In the genomic region with DNA sequence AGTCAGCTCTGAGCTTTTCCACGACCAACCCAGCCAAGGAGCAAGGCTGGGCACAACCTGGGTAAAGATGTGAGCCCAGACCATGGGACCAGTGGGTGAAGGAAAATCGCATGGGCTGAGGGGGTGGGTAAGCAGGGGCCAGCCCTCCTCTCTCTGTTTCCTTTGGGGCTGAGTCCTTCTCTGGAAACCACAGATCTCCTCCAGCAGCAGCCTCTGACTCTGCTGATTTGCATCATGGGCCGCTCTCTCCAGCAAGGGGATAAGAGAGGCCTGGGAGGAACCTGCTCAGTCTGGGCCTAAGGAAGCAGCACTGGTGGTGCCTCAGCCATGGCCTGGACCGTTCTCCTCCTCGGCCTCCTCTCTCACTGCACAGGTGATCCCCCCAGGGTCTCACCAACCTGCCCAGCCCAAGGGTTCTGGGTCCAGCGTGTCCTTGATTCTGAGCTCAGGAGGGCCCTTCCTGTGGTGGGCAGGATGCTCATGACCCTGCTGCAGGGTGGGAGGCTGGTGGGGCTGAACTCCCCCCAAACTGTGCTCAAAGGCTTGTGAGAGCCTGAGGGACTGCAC, we compare ENCODE assay signal across 35 cellular contexts.
DNase-seq lines count a peak whose midpoint lies in the region; ATAC-seq and TF ChIP-seq lines count a peak whose summit lies in the region.
"Had no signal": no experiment of that assay in that cellular context is flagged by ENCODE, and none has a peak within 500 bp of the region (broad histone marks: within the 10 kb centered on the region; RNA-seq: fewer than 3 reads in every experiment).

No MANE protein-coding gene starts in this region.

- H3K4me3 Mint-ChIP-seq in nephron progenitor cell: no peak overlapping the region
- H3K4me3 Mint-ChIP-seq: activated naive CD8-positive, alpha-beta T cell treated with anti-CD3 and anti-CD28 coated beads for 36 hours; CD4-positive, CD25-positive, alpha-beta regulatory T cell; HFFc6; naive thymus-derived CD4-positive, alpha-beta T cell had no signal

- no peak overlapping the region for H3K4me2 ChIP-seq in neuronal stem cell (ENCODE audit: insufficient read depth, low read length, poor library complexity, severe bottlenecking)
- H3K4me2 ChIP-seq: hepatocyte, smooth muscle cell had no signal

- DNase-seq in activated CD8-positive, alpha-beta memory T cell treated with anti-CD3 and anti-CD28 coated beads, Interleukin-2, amount 50 U/mL, for 48 hours: peak; percentile 37
- DNase-seq in neuronal stem cell (ENCODE audit: low spot score): no peak
- no peak for DNase-seq in NCI-H128 (lab: John Stamatoyannopoulos, UW; ENCODE audit: unreplicated experiment)
- no peak for DNase-seq in ecto neural progenitor cell (ENCODE audit: low spot score)
- DNase-seq in nephron progenitor cell: no peak
- no peak for DNase-seq in NCI-H2196 treated with DMSO at 0.1 percent for 48 hours (lab: John Stamatoyannopoulos, UW; ENCODE audit: unreplicated experiment)
- DNase-seq: activated CD4-positive, alpha-beta T cell treated with anti-CD3 and anti-CD28 coated beads, Interleukin-2, amount 50 U/mL, for 48 hours; activated naive CD8-positive, alpha-beta T cell treated with anti-CD3 and anti-CD28 coated beads for 36 hours; CD4-positive, CD25-positive, alpha-beta regulatory T cell; cortex of kidney; DND-41; esophagus squamous epithelium; foreskin melanocyte; GOT3; HFFc6; left cardiac atrium; mesendoderm; naive thymus-derived CD4-positive, alpha-beta T cell; NCI-H1048; NCI-H187 treated with DMSO at 0.1 percent for 48 hours; NCI-H524 treated with DMSO at 0.1 percent for 48 hours; NK-92 treated with Interleukin-12 subunit alpha and Interleukin-12 subunit beta, amount 100 ng/mL, for 24 hours; ovary; retina; SJCRH30; stimulated activated CD4-positive, alpha-beta T cell treated with anti-CD3 and anti-CD28 coated beads, Interleukin-1b, Interleukin-23, amount 100 ng/mL, for 48 hours; stimulated activated CD8-positive, alpha-beta memory T cell treated with anti-CD3 and anti-CD28 coated beads, Interleukin-4, amount 100 ng/mL, for 48 hours had no signal

- no peaks in the 10 kb centered on the region for H3K79me1 ChIP-seq in neuronal stem cell (ENCODE audit: low read depth, low read length)

- peaks cover 0 to 2% (median 0%) of the 10 kb centered on the region in 3 experiments for H3K27me3 ChIP-seq in neuronal stem cell (ENCODE audit: control insufficient read depth in 3 of 3, insufficient read depth in 3 of 3, low read depth in 1 of 3, low read length in 3 of 3)
- H3K27me3 ChIP-seq: ascending aorta, cardiac muscle cell, ovary had no signal

- no peak overlapping the region for H3K4ac ChIP-seq in neuronal stem cell (ENCODE audit: low read length)

- H2BK120ac ChIP-seq in neuronal stem cell (ENCODE audit: low read depth, low read length): no peak overlapping the region

- H3K14ac ChIP-seq in neuronal stem cell (ENCODE audit: low read length): no peak overlapping the region

- H3K27ac ChIP-seq in C4-2B (peak overlapping the region; percentile 70), neuronal stem cell (replicated peaks; ENCODE audit: low read length) (no peak overlapping the region)
- H3K27ac ChIP-seq: ascending aorta, cardiac muscle cell, hepatocyte, ovary, SJCRH30, tibial artery had no signal

- TF ChIP-seq CTCF in C4-2B (conservative IDR thresholded peaks at IDR 0.05) (no peak), nephron progenitor cell (IDR thresholded peaks at IDR 0.05) (no peak)

- peak overlapping the region; percentile 96 for H3K23ac ChIP-seq in neuronal stem cell (ENCODE audit: low read depth, low read length, poor library complexity)

- H2AFZ ChIP-seq in neuronal stem cell (ENCODE audit: low read length): no peak overlapping the region
- H2AFZ ChIP-seq: hepatocyte had no signal

- no peaks in the 10 kb centered on the region for H3K4me1 Mint-ChIP-seq in nephron progenitor cell
- H3K4me1 Mint-ChIP-seq: activated naive CD8-positive, alpha-beta T cell treated with anti-CD3 and anti-CD28 coated beads for 36 hours; CD4-positive, CD25-positive, alpha-beta regulatory T cell had no signal

- H3K36me3 Mint-ChIP-seq in nephron progenitor cell (ENCODE audit: low read depth): no peaks in the 10 kb centered on the region
- H3K36me3 Mint-ChIP-seq: activated naive CD8-positive, alpha-beta T cell treated with anti-CD3 and anti-CD28 coated beads for 36 hours; CD4-positive, CD25-positive, alpha-beta regulatory T cell; naive thymus-derived CD4-positive, alpha-beta T cell had no signal

- no peaks in the 10 kb centered on the region for H3K36me3 ChIP-seq in neuronal stem cell (replicated peaks in 1 of 2; ENCODE audit: control insufficient read depth in 2 of 2, insufficient read depth in 2 of 2, low read length in 2 of 2)
- H3K36me3 ChIP-seq: ascending aorta, cardiac muscle cell, esophagus squamous epithelium, ovary, SJCRH30, tibial artery had no signal

- no peak overlapping the region for H3K4me3 ChIP-seq in neuronal stem cell (ENCODE audit: low read length in 2 of 2)
- H3K4me3 ChIP-seq: ascending aorta, cardiac muscle cell, esophagus squamous epithelium, hepatocyte, ovary, SJCRH30, smooth muscle cell, tibial artery had no signal

- H3K9ac ChIP-seq in neuronal stem cell (ENCODE audit: low read depth, low read length, poor library complexity): no peak overlapping the region

- no peak overlapping the region for H2BK12ac ChIP-seq in neuronal stem cell (ENCODE audit: low read length)

- no peak overlapping the region for H3K27ac Mint-ChIP-seq in nephron progenitor cell
- H3K27ac Mint-ChIP-seq: activated naive CD8-positive, alpha-beta T cell treated with anti-CD3 and anti-CD28 coated beads for 36 hours; HFFc6; naive thymus-derived CD4-positive, alpha-beta T cell had no signal

- H4K91ac ChIP-seq in neuronal stem cell (ENCODE audit: low read depth, low read length, poor library complexity): no peak overlapping the region

- H4K8ac ChIP-seq in neuronal stem cell (ENCODE audit: low read depth, low read length): no peak overlapping the region

- no peak overlapping the region for H2BK5ac ChIP-seq in neuronal stem cell (ENCODE audit: low read length)

- H2AK5ac ChIP-seq in neuronal stem cell (ENCODE audit: low read depth, low read length): no peak overlapping the region

- H3K9me3 ChIP-seq in neuronal stem cell (replicated peaks in 1 of 2; ENCODE audit: control insufficient read depth in 2 of 2, insufficient read depth in 1 of 2, low read depth in 1 of 2, low read length in 2 of 2): no peaks in the 10 kb centered on the region
- H3K9me3 ChIP-seq: ascending aorta, esophagus squamous epithelium, ovary, SJCRH30, tibial artery had no signal

- H3K18ac ChIP-seq in neuronal stem cell (ENCODE audit: low read length): peak overlapping the region; percentile 67

- peaks cover 56% of the 10 kb centered on the region for H3K27me3 Mint-ChIP-seq in nephron progenitor cell (ENCODE audit: low read depth, poor library complexity)
- H3K27me3 Mint-ChIP-seq: activated naive CD8-positive, alpha-beta T cell treated with anti-CD3 and anti-CD28 coated beads for 36 hours had no signal

- H3K4me1 ChIP-seq in neuronal stem cell (ENCODE audit: control insufficient read depth in 2 of 2, insufficient read depth in 1 of 2, low read depth in 1 of 2, low read length in 2 of 2): no peaks in the 10 kb centered on the region
- H3K4me1 ChIP-seq: ascending aorta, esophagus squamous epithelium, SJCRH30, tibial artery had no signal

- H2BK15ac ChIP-seq in neuronal stem cell (ENCODE audit: low read length): no peak overlapping the region

- WGBS in neuronal stem cell (ENCODE audit: extremely low coverage in 2 of 2, insufficient read length in 2 of 2, insufficient replicate concordance in 1 of 2), 2 donors: no CpG with 5 or more reads among the region's 6 CpGs

- ATAC-seq in HG02642 (IDR thresholded peaks at IDR 0.05; ENCODE audit: poor library complexity, unreplicated experiment): peak; percentile 50
- ATAC-seq: activated CD4-positive, CD25-positive, alpha-beta regulatory T cell treated with anti-CD3 and anti-CD28 coated beads, Interleukin-2, amount 50 U/mL, for 24 hours; left cardiac atrium; naive thymus-derived CD4-positive, alpha-beta T cell had no signal

- H3K9me3 Mint-ChIP-seq in nephron progenitor cell: no peaks in the 10 kb centered on the region
- H3K9me3 Mint-ChIP-seq: activated naive CD8-positive, alpha-beta T cell treated with anti-CD3 and anti-CD28 coated beads for 36 hours; CD4-positive, CD25-positive, alpha-beta regulatory T cell; HFFc6; naive thymus-derived CD4-positive, alpha-beta T cell had no signal
